Comparison of ENCODE assay signal across 8 cellular contexts in the genomic region with DNA sequence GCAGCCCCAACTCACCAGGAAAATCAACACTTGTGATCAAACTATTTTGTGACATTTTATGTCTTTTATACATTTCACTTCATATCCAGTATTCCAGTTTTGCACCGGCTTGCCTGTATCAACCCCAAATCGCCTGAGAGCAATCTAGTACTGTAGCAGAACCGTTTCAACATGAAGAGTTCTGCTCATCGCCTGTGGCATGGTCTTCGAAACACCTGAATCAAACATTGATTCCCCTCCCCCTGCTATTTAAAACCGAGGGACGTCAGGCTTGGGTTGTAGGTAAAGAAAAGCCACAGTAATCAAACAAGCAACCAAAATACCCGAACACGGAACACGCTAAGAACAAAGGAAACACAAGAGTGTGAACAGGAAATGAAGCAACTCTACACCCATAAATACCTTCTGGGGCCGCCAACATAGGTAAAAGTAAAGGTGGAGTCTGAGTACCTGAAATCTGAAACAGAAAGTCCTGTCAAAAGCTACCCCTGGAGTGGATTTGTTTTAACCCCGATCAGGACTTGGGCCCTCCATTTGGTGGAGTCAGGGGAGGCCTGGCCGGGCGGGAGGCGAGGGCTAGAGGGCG. TPM values are rescaled to one million over a fixed set of nuclear protein-coding genes. Genes with fewer than 3 reads are reported as not detected.
DNase-seq lines count a peak whose midpoint lies in the region; ATAC-seq and TF ChIP-seq lines count a peak whose summit lies in the region.
"Not testable (repeated sequence)": the region's sequence is repeated elsewhere in the genome, so short reads cannot be mapped to it uniquely, and the experiment has no call there.

No MANE protein-coding gene starts in this region.

- H3K4me1 Mint-ChIP-seq in CD4-positive, alpha-beta T cell (ENCODE audit: low read depth); T-helper 17 cell; nephron: not testable (repeated sequence)

- POLR2A ChIA-PET in CD4-positive, alpha-beta T cell (lab: Charles Lee) = not testable (repeated sequence)

- CTCF ChIA-PET in CD4-positive, alpha-beta T cell (lab: Charles Lee) = not testable (repeated sequence)

- H3K27me3 ChIP-seq in CD4-positive, alpha-beta T cell (ENCODE audit: control insufficient read depth, insufficient read depth, low read length); right atrium auricular region: not testable (repeated sequence)

- not testable (repeated sequence) for H3K9me3 ChIP-seq in CD4-positive, alpha-beta T cell (ENCODE audit: control insufficient read depth, low read length); T-helper 17 cell (ENCODE audit: control insufficient read depth, low read length, poor library complexity, severe bottlenecking); right atrium auricular region

- not testable (repeated sequence) for H3K9me3 Mint-ChIP-seq in CD4-positive, alpha-beta T cell; nephron

- peak overlapping the region; percentile 41 for H3K4me3 ChIP-seq in Jurkat, Clone E6-1 (ENCODE audit: low read length)
- H3K4me3 ChIP-seq in choroid plexus epithelial cell (ENCODE audit: low read depth, low read length) = peak overlapping the region; percentile 44
- peak overlapping the region; percentile 38 to 41 for H3K4me3 ChIP-seq in right atrium auricular region

- H3K27me3 Mint-ChIP-seq in CD4-positive, alpha-beta T cell; T-helper 17 cell; nephron (ENCODE audit: low read depth): not testable (repeated sequence)

- H3K4me3 Mint-ChIP-seq in CD4-positive, alpha-beta T cell = peak overlapping the region; percentile 82
- not testable (repeated sequence) for H3K4me3 Mint-ChIP-seq in T-helper 17 cell
- peak overlapping the region; percentile 48 to 56 (median 52) for H3K4me3 Mint-ChIP-seq in nephron

- TF ChIP-seq CTCF in CD4-positive, alpha-beta T cell (IDR thresholded peaks at IDR 0.05); choroid plexus epithelial cell (conservative IDR thresholded peaks at IDR 0.05; ENCODE audit: low read depth, low read length); right atrium auricular region (IDR thresholded peaks at IDR 0.05); nephron (IDR thresholded peaks at IDR 0.05; ENCODE audit: unreplicated experiment in 3 of 3): not testable (repeated sequence)

- H3K27ac ChIP-seq in CD4-positive, alpha-beta T cell (ENCODE audit: low read depth, low read length) = peak overlapping the region; percentile 53
- not testable (repeated sequence) for H3K27ac ChIP-seq in right atrium auricular region

- not testable (repeated sequence) for H3K4me1 ChIP-seq in right atrium auricular region

- ATAC-seq in CD4-positive, alpha-beta T cell (ENCODE audit: poor library complexity); T-helper 17 cell: not testable (repeated sequence)

- H3K36me3 Mint-ChIP-seq in CD4-positive, alpha-beta T cell (ENCODE audit: low read depth); T-helper 17 cell (ENCODE audit: low read depth); nephron (ENCODE audit: low read depth): not testable (repeated sequence)

- DNase-seq in CD4-positive, alpha-beta T cell = peak in 6 of 10 experiments; percentile 4 to 53 (median 20)
- not testable (repeated sequence) for DNase-seq in Jurkat, Clone E6-1 (ENCODE audit: low read depth, low spot score); choroid plexus epithelial cell (ENCODE audit: low read depth); right atrium auricular region (ENCODE audit: low spot score)
- peak in 2 of 3 donors; percentile 11 to 18 for DNase-seq in T-helper 17 cell
- peak; percentile 65 for DNase-seq in activated effector memory CD4-positive, alpha-beta T cell treated with anti-CD3 and anti-CD28 coated beads, Interleukin-2, amount 50 U/mL, for 16 hours
- peak; percentile 1 to 31 for DNase-seq in stimulated activated CD4-positive, alpha-beta T cell treated with anti-CD3 and anti-CD28 coated beads, Interleukin-4, amount 100 ng/mL, for 4 hours

- intact Hi-C loops in CD4-positive, alpha-beta T cell (cut with DNase I, micrococcal nuclease) = not testable (repeated sequence)

- H3K36me3 ChIP-seq in right atrium auricular region = not testable (repeated sequence)

- peak overlapping the region; percentile 51 for H3K27ac Mint-ChIP-seq in CD4-positive, alpha-beta T cell
- not testable (repeated sequence) for H3K27ac Mint-ChIP-seq in T-helper 17 cell, nephron

RNA-seq across cellular contexts. Expression of a gene that starts 27.6 kb away (rescaled TPM):
- total RNA-seq in CD4-positive, alpha-beta T cell = not detected
- polyA plus RNA-seq in Jurkat, Clone E6-1 (2012; ENCODE audit: insufficient read depth, insufficient read length) = 12.1 TPM
- total RNA-seq in T-helper 17 cell (not detected), right atrium auricular region (not detected)
